ENCODE assay signal across 8 cellular contexts in the genomic region with DNA sequence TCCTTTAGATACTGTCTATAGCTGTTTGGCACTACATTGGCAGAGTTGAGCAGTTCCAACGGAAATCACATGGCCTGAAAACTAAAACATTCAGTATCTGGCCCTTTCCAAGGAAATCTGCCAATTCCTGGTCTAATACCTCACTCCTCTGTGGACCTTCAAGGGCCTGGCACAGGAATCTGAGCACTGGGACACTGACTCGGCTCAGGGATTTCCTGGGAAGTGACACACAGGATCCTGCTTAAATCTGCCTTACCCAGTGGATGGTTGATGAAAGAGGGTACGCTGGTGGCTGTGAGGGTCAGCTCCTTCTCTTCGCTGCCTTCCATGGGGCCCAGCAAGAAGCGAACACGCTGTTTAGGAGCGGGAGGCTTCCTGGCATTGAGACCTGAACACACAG. TPM values are rescaled to one million over a fixed set of nuclear protein-coding genes. Genes with fewer than 3 reads are reported as not detected.
DNase-seq lines count a peak whose midpoint lies in the region; ATAC-seq and TF ChIP-seq lines count a peak whose summit lies in the region.

No MANE protein-coding gene starts in this region.

- no peak overlapping the region for H3K18ac ChIP-seq in mesenchymal stem cell (ENCODE audit: low read depth in 1 of 2, low read length in 2 of 2)

- H3K4ac ChIP-seq in mesenchymal stem cell (ENCODE audit: low read depth in 1 of 2, low read length in 2 of 2): no peak overlapping the region

- no peak overlapping the region for H3K23ac ChIP-seq in mesenchymal stem cell (ENCODE audit: low read length in 2 of 2)

- no peak overlapping the region for H2AFZ ChIP-seq in mesenchymal stem cell (ENCODE audit: low read depth, low read length)

- H3K4me1 ChIP-seq in right atrium auricular region: peaks cover 0 to 38% of the 10 kb centered on the region in 2 donors
- H3K4me1 ChIP-seq in right cardiac atrium (ENCODE audit: control insufficient read depth, insufficient read depth, low read length): peaks cover 6% of the 10 kb centered on the region
- peaks cover 12% of the 10 kb centered on the region for H3K4me1 ChIP-seq in mesenchymal stem cell (ENCODE audit: control insufficient read depth, insufficient read depth, low read depth, low read length)
- peaks cover 0 to 17% of the 10 kb centered on the region in 2 donors for H3K4me1 ChIP-seq in uterus

- H3K4me3 ChIP-seq in right atrium auricular region (peak overlapping the region; percentile 68 to 99), right cardiac atrium (ENCODE audit: low read length) (no peak overlapping the region), astrocyte of the spinal cord (ENCODE audit: low read depth, low read length) (peak overlapping the region; percentile 89), mesenchymal stem cell (ENCODE audit: insufficient read depth in 1 of 2, low read depth in 1 of 2, low read length in 2 of 2) (peak overlapping the region in 1 of 2 experiments; percentile 91), uterus (peak overlapping the region; percentile 85 to 95)

- H3K9me3 ChIP-seq in right atrium auricular region (no peaks in the 10 kb centered on the region), right cardiac atrium (ENCODE audit: control insufficient read depth, low read length) (no peaks in the 10 kb centered on the region), mesenchymal stem cell (ENCODE audit: control insufficient read depth, low read length) (no peaks in the 10 kb centered on the region), uterus (no peaks in the 10 kb centered on the region)

- H3K79me1 ChIP-seq in mesenchymal stem cell (replicated peaks; ENCODE audit: low read length, poor library complexity, severe bottlenecking): peaks cover 31% of the 10 kb centered on the region

- no peak for TF ChIP-seq POLR2A in uterus (IDR thresholded peaks at IDR 0.05)

- TF ChIP-seq CTCF in right atrium auricular region (IDR thresholded peaks at IDR 0.05) (no peak), astrocyte of the spinal cord (IDR thresholded peaks at IDR 0.05; ENCODE audit: low read depth, low read length) (no peak), uterus (IDR thresholded peaks at IDR 0.05) (no peak)

- H4K91ac ChIP-seq in mesenchymal stem cell (ENCODE audit: low read length): no peak overlapping the region

- H2BK5ac ChIP-seq in mesenchymal stem cell (ENCODE audit: low read depth, low read length, poor library complexity, severe bottlenecking): no peak overlapping the region

- ATAC-seq in right cardiac atrium (no peak), HG03097 (IDR thresholded peaks at IDR 0.05; ENCODE audit: low FRiP score, unreplicated experiment) (no peak), GM19397 (IDR thresholded peaks at IDR 0.05; ENCODE audit: unreplicated experiment) (no peak), HG03565 (IDR thresholded peaks at IDR 0.05; ENCODE audit: unreplicated experiment) (no peak)

- peak overlapping the region; percentile 72 for H3K4me2 ChIP-seq in mesenchymal stem cell (ENCODE audit: low read length, poor library complexity, severe bottlenecking)

- H4K8ac ChIP-seq in mesenchymal stem cell (ENCODE audit: low read length): no peak overlapping the region

- no peak overlapping the region for H3K14ac ChIP-seq in mesenchymal stem cell (ENCODE audit: low read length in 2 of 2)

- intact Hi-C loops in right cardiac atrium (cut with DNase I): no loop called here
- intact Hi-C loops in uterus (cut with DNase I; ENCODE audit: low total_unique reads): no loop called here

- no peak overlapping the region for H2BK120ac ChIP-seq in mesenchymal stem cell (ENCODE audit: low read depth, low read length)

- no peak overlapping the region for H2BK12ac ChIP-seq in mesenchymal stem cell (ENCODE audit: low read length in 2 of 2)

- H3K27ac ChIP-seq in right atrium auricular region (no peak overlapping the region), right cardiac atrium (ENCODE audit: low read length) (no peak overlapping the region), mesenchymal stem cell (ENCODE audit: low read length, poor library complexity, severe bottlenecking) (no peak overlapping the region), uterus (no peak overlapping the region)

- H2AK5ac ChIP-seq in mesenchymal stem cell (ENCODE audit: low read length, severe bottlenecking): peak overlapping the region; percentile 0

- DNase-seq in right atrium auricular region (ENCODE audit: low spot score) (no peak), right cardiac atrium (no peak), astrocyte of the spinal cord (ENCODE audit: low read depth, low spot score) (no peak), mesenchymal stem cell (no peak), uterus (no peak)

- in situ Hi-C loops in astrocyte of the spinal cord (cut with HindIII; ENCODE audit: low sequenced_read_pairs): no loop called here

- H3K27me3 ChIP-seq in right atrium auricular region (no peaks in the 10 kb centered on the region), right cardiac atrium (ENCODE audit: control insufficient read depth, insufficient read depth) (no peaks in the 10 kb centered on the region), mesenchymal stem cell (ENCODE audit: control insufficient read depth in 1 of 2, insufficient read depth in 1 of 2, low read length in 2 of 2) (no peaks in the 10 kb centered on the region), uterus (no peaks in the 10 kb centered on the region)

- H3K9ac ChIP-seq in mesenchymal stem cell (ENCODE audit: low read length): peak overlapping the region; percentile 93

- WGBS in right cardiac atrium: 81% methylated on average over 7 of the region's 7 CpGs
- WGBS in mesenchymal stem cell: 93% methylated on average over 4 of the region's 7 CpGs

- H2BK15ac ChIP-seq in mesenchymal stem cell (ENCODE audit: low read depth, poor library complexity, severe bottlenecking): no peak overlapping the region

- H3K36me3 ChIP-seq in right atrium auricular region (peaks cover 19% of the 10 kb centered on the region), mesenchymal stem cell (ENCODE audit: control insufficient read depth in 1 of 2, insufficient read depth in 2 of 2, low read depth in 1 of 2, low read length in 2 of 2) (peaks cover 29 to 43% of the 10 kb centered on the region in 2 experiments), uterus (no peaks in the 10 kb centered on the region)

RNA-seq across cellular contexts. Expression of gene TRUB2, which starts 0.9 kb away (rescaled TPM):
- 10 to 100 TPM in 1 of 2 donors, 1 to 10 TPM in 1; 9.3 to 10.2 TPM for total RNA-seq in right atrium auricular region
- total RNA-seq in right cardiac atrium: 10 to 100 TPM; 19.9 to 29.0 (median 25.9) TPM
- polyA plus RNA-seq in right cardiac atrium: 24.6 TPM
- 17.2 TPM for polyA plus RNA-seq in mesenchymal stem cell (2013, experiment 1 of 2)
- 15.7 TPM for polyA plus RNA-seq in mesenchymal stem cell (2013, experiment 2 of 2)
- total RNA-seq in uterus: 10 to 100 TPM in 2 of 4 donors, 1 to 10 TPM in 1, under 1 TPM in 1; 0.29 to 14.0 (median 9.7) TPM

RNA-seq across cellular contexts. Expression of gene COQ4, which starts 1.3 kb away (rescaled TPM):
- total RNA-seq in right atrium auricular region (10 to 100 TPM; 31.4 to 33.6 TPM), right cardiac atrium (10 to 100 TPM; 26.5 to 28.9 (median 27.6) TPM), uterus (10 to 100 TPM in 3 of 4 donors, 1 to 10 TPM in 1; 3.2 to 37.9 (median 29.6) TPM)
- 41.8 TPM for polyA plus RNA-seq in right cardiac atrium
- 41.5 TPM for polyA plus RNA-seq in mesenchymal stem cell (2013, experiment 1 of 2)
- polyA plus RNA-seq in mesenchymal stem cell (2013, experiment 2 of 2): 41.8 TPM

RNA-seq across cellular contexts. Expression of gene SLC27A4, which starts 19.0 kb away (rescaled TPM):
- total RNA-seq in right atrium auricular region (10 to 100 TPM; 16.6 to 26.9 TPM), right cardiac atrium (10 to 100 TPM; 14.7 to 20.4 (median 18.4) TPM), uterus (10 to 100 TPM in 2 of 4 donors, 1 to 10 TPM in 2; 4.6 to 22.7 (median 9.5) TPM)
- 21.7 TPM for polyA plus RNA-seq in right cardiac atrium
- 18.4 TPM for polyA plus RNA-seq in mesenchymal stem cell (2013, experiment 1 of 2)
- 18.7 TPM for polyA plus RNA-seq in mesenchymal stem cell (2013, experiment 2 of 2)

RNA-seq across cellular contexts. Expression of gene SWI5, which starts 45.3 kb away (rescaled TPM):
- total RNA-seq in right atrium auricular region: 10 to 100 TPM; 21.5 to 23.0 TPM
- 10 to 100 TPM; 18.7 to 22.3 (median 20.5) TPM for total RNA-seq in right cardiac atrium
- 33.7 TPM for polyA plus RNA-seq in right cardiac atrium
- polyA plus RNA-seq in mesenchymal stem cell (2013, experiment 1 of 2): 35.0 TPM
- polyA plus RNA-seq in mesenchymal stem cell (2013, experiment 2 of 2): 33.3 TPM
- 10 to 100 TPM; 10.3 to 86.1 (median 19.3) TPM for total RNA-seq in uterus

RNA-seq across cellular contexts. Expression of gene GOLGA2, which starts 45.5 kb away (rescaled TPM):
- total RNA-seq in right atrium auricular region: 10 to 100 TPM; 83.3 to 91.6 TPM
- total RNA-seq in right cardiac atrium: 100 to 1,000 TPM in 2 of 4 donors, 10 to 100 TPM in 2; 85.6 to 124 (median 101) TPM
- polyA plus RNA-seq in right cardiac atrium: 84.2 TPM
- 109 TPM for polyA plus RNA-seq in mesenchymal stem cell (2013, experiment 1 of 2)
- 102 TPM for polyA plus RNA-seq in mesenchymal stem cell (2013, experiment 2 of 2)
- total RNA-seq in uterus: 100 to 1,000 TPM in 2 of 4 donors, 10 to 100 TPM in 2; 18.4 to 174 (median 89.9) TPM
